In the genomic region with DNA sequence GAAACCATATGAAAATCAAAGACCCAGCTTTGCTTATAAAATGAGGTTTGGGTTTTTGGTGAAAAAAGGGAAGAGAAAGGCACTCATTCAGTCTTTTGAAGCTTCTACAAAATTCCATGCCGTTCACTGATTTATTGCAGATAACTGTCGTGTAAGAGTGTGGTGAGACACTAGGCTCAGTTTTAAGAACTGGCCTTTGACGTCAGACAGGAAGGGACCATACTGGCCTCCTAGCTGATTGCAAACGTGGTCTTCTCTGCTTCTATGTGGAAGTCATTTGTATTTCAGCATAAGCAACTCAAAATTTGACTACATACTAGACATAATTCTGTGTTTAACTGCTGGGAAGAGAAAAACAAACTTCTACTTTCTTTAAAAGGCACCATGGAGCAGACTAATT, we compare ENCODE assay signal across 13 cellular contexts.
"Had no signal": no experiment of that assay in that cellular context is flagged by ENCODE, and none has a peak within 500 bp of the region (broad histone marks: within the 10 kb centered on the region; RNA-seq: fewer than 3 reads in every experiment).

No MANE protein-coding gene starts in this region.

- DNase-seq: activated CD4-positive, alpha-beta T cell treated with anti-CD3 and anti-CD28 coated beads, Interleukin-2, amount 50 U/mL, for 1 hour; activated CD8-positive, alpha-beta memory T cell treated with anti-CD3 and anti-CD28 coated beads for 24 hours; activated naive CD4-positive, alpha-beta T cell; activated naive CD8-positive, alpha-beta T cell treated with anti-CD3 and anti-CD28 coated beads, Interleukin-2, amount 10 ng/mL, durations not matched to agents 7 days and 5 days; anterior cingulate cortex; hippocampal formation; kidney; left ventricle myocardium superior; mesendoderm; right lobe of liver; stimulated activated naive CD8-positive, alpha-beta T cell treated with anti-CD3 and anti-CD28 coated beads, Interleukin-15, Interleukin-2, amounts not matched to agents 100 U/mL and 50 U/mL, for 24 hours had no signal

- H3K27me3 ChIP-seq: right lobe of liver had no signal

- H3K4me1 ChIP-seq: right lobe of liver had no signal

- FAIRE-seq: endometrium, kidney had no signal

- H3K4me3 ChIP-seq: right lobe of liver, smooth muscle cell had no signal

- H3K27ac ChIP-seq: right lobe of liver had no signal

- H3K9me3 ChIP-seq: right lobe of liver had no signal

- H3K4me2 ChIP-seq: smooth muscle cell had no signal

- ATAC-seq: left ventricle myocardium superior; right lobe of liver; stimulated activated naive CD8-positive, alpha-beta T cell treated with anti-CD3 and anti-CD28 coated beads, Interleukin-15, Interleukin-2, amounts not matched to agents 100 U/mL and 50 U/mL, for 24 hours had no signal
